27 cellular contexts compared by ENCODE assay signal in the genomic region with DNA sequence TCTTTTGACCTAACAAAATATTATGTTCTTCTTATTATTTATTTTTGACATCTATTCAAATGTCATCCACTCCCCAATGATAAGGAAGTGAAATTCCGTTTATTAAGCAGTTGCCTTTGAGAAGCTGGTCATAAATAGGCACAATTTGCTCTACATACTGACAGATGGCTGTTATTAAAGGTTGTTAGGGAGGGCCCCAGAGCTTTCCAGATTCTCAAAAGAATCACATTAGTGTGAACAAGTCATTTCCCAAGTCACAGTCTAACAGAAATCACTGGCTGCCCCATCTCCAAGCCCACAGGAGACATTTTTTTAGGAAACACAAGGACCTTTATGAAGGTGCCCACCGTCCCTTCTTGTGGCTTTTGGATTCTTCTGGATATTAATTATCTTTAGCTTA.
"Had no signal": no experiment of that assay in that cellular context is flagged by ENCODE, and none has a peak within 500 bp of the region (broad histone marks: within the 10 kb centered on the region; RNA-seq: fewer than 3 reads in every experiment).

No MANE protein-coding gene starts in this region.

- H3K36me3 ChIP-seq: stomach, suprapubic skin, thoracic aorta, thyroid gland, tibial artery, tibial nerve, transverse colon, upper lobe of left lung, upper lobe of right lung, uterus, vagina had no signal

- H3K4me1 ChIP-seq: stomach, suprapubic skin, testis, thyroid gland, tibial artery, tibial nerve, transverse colon, upper lobe of left lung, upper lobe of right lung, uterus, vagina had no signal

- H3K27ac ChIP-seq: stomach, suprapubic skin, testis, thoracic aorta, thyroid gland, tibial artery, tibial nerve, transverse colon, upper lobe of left lung, upper lobe of right lung, uterus, vagina had no signal

- DNase-seq: stimulated activated CD4-positive, alpha-beta T cell treated with anti-CD3 and anti-CD28 coated beads, Interleukin-2, amount 100 ng/mL, for 48 hours; stimulated activated CD4-positive, alpha-beta T cell treated with anti-CD3 and anti-CD28 coated beads, Interleukin-4, amount 100 ng/mL, for 1 hour; stimulated activated CD4-positive, alpha-beta T cell treated with anti-CD3 and anti-CD28 coated beads, Interleukin-4, amount 100 ng/mL, for 24 hours; stimulated activated CD4-positive, alpha-beta T cell treated with anti-CD3 and anti-CD28 coated beads, Interleukin-4, amount 100 ng/mL, for 4 hours; stimulated activated CD8-positive, alpha-beta memory T cell treated with anti-CD3 and anti-CD28 coated beads, Interleukin-4, amount 100 ng/mL, for 48 hours; stimulated activated naive B cell treated with anti-CD40 and anti-IgM and Interleukin-4, amounts not matched to agents 10 μg/mL and 1 μg/mL and 100 μg/mL, for 72 hours; stimulated activated naive CD4-positive, alpha-beta T cell; stimulated activated naive CD4-positive, alpha-beta T cell treated with Interleukin-2 at 50 U/mL for 16 hours; stimulated activated naive CD8-positive, alpha-beta T cell treated with anti-CD3 and anti-CD28 coated beads, Interleukin-15, amount 100 ng/mL, for 72 hours; stimulated activated naive CD8-positive, alpha-beta T cell treated with anti-CD3 and anti-CD28 coated beads, Interleukin-15, Interleukin-2, amounts not matched to agents 100 U/mL and 50 U/mL, for 24 hours; stomach; substantia nigra; testis; thyroid gland; tibial artery; transverse colon; trophoblast cell; upper lobe of left lung; upper lobe of right lung; uterus had no signal

- ATAC-seq: stimulated activated effector memory CD8-positive, alpha-beta T cell treated with anti-CD3 and anti-CD28 coated beads, Interleukin-12 subunit alpha, Interleukin-12 subunit beta, amount 100 ng/mL, for 72 hours; stimulated activated memory B cell treated with anti-CD40 and anti-IgM and Interleukin-4, amounts not matched to agents 10 μg/mL and 1 μg/mL and 100 μg/mL, for 72 hours; stimulated activated naive CD8-positive, alpha-beta T cell treated with anti-CD3 and anti-CD28 coated beads, Interleukin-15, amount 100 ng/mL, for 72 hours; stimulated activated naive CD8-positive, alpha-beta T cell treated with anti-CD3 and anti-CD28 coated beads, Interleukin-15, Interleukin-2, amounts not matched to agents 100 U/mL and 50 U/mL, for 24 hours; upper lobe of right lung had no signal

- H3K27me3 ChIP-seq: stomach, suprapubic skin, testis, thyroid gland, tibial artery, tibial nerve, transverse colon, upper lobe of left lung, upper lobe of right lung, uterus, vagina had no signal

- H3K9me3 ChIP-seq: stomach, suprapubic skin, testis, thoracic aorta, thyroid gland, tibial artery, tibial nerve, transverse colon, upper lobe of left lung, upper lobe of right lung, uterus, vagina had no signal

- FAIRE-seq: urothelium cell line had no signal

- H3K4me3 ChIP-seq: stomach, suprapubic skin, testis, thoracic aorta, thyroid gland, tibial artery, tibial nerve, transverse colon, upper lobe of left lung, upper lobe of right lung, uterus, vagina had no signal
